1 cellular context compared by ENCODE assay signal in the genomic region with DNA sequence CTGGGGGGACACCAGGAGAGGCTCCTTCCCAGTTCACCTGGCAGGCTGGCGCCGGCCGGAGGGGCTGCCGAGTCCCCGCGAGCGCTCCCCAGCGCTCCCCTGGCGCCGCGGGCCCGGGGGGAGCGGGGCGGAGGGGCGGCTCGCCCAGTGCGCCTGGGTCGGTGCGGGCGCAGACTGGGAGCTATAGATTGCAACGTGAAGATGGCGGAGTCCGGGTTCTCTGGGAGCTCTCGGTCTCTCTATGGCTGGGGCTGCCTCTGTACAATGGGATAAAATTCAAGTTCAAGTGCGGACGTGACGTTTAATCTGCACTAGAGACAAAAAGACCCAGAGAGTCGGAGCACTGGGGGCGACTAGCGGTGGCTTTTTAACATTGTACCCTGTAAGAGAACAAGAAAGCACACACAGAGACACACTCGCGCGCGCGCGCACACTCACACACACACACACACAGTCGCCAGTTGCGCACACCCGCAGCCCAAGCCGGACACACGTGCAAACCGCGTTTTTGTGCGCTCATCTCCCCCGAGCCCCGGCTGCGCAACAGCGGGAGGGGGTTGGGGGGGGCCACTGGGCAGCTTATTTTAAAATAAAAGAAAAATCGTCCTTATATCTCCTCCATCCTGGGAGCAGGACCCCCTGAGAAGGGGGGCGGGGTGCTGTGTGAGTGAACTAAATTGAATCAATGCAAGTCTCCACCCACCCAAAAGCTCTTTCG.
TF ChIP-seq lines count a peak whose summit lies in the region.

A gene (minus strand): TSS at position 247 of the 718 bp plus-strand sequence. CDS start 979 bp downstream, outside the sequence.

TF ChIP-seq in WTC11, 78 proteins besides CTCF, POLR2A, EP300 and RAD21 (continued from another document):
- TF ChIP-seq, protein P1, sequence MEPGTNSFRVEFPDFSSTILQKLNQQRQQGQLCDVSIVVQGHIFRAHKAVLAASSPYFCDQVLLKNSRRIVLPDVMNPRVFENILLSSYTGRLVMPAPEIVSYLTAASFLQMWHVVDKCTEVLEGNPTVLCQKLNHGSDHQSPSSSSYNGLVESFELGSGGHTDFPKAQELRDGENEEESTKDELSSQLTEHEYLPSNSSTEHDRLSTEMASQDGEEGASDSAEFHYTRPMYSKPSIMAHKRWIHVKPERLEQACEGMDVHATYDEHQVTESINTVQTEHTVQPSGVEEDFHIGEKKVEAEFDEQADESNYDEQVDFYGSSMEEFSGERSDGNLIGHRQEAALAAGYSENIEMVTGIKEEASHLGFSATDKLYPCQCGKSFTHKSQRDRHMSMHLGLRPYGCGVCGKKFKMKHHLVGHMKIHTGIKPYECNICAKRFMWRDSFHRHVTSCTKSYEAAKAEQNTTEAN (CRISPR knock-in tag; IDR thresholded peaks at IDR 0.05): peak; percentile 100
- no peak for TF ChIP-seq NFYB (CRISPR knock-in tag; conservative IDR thresholded peaks at IDR 0.05; ENCODE audit: low read depth)
- peak; percentile 52; the same call in 1 of the 2 replicates for TF ChIP-seq KAT7 (CRISPR knock-in tag; IDR thresholded peaks at IDR 0.05; ENCODE audit: borderline replicate concordance)
- TF ChIP-seq SMAD3 (CRISPR knock-in tag; IDR thresholded peaks at IDR 0.05; ENCODE audit: borderline replicate concordance): no peak
